Comparison of ENCODE assay signal across 1 cellular context in the genomic region with DNA sequence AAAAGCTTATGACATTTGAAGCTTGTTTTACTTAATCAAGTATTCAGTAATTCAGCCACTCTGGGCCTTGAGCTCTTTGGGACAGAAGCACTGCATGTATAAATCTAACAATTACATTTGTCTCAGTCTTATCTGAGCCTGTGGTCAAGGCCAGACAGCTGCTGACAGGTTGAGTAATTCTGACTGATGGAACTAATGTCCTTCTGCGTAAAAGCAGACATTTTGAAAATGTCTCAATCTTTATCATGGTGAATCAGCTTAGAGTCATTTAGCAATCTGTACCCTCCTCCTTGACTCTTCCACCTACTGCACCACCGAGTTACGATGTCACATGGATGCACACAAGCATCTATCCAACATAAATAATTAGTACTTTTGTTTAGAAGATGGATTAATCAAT.
TF ChIP-seq lines count a peak whose summit lies in the region.

No MANE protein-coding gene starts in this region.

TF ChIP-seq in HEK293, 187 proteins besides CTCF, POLR2A, EP300 and RAD21 (continued from another document and continues in another):
- TF ChIP-seq PATZ1 (tag by site-specific recombination; IDR thresholded peaks at IDR 0.05): peak; percentile 48; the same call in 1 of the 2 replicates
- TF ChIP-seq ZNF426 (tag by site-specific recombination; IDR thresholded peaks at IDR 0.05): no peak
- TF ChIP-seq ZSCAN23 (tag by site-specific recombination; IDR thresholded peaks at IDR 0.05): 0 out of 2 replicates have a peak, but pooled peaks have one; percentile 46
- TF ChIP-seq ZNF677 (tag by site-specific recombination; IDR thresholded peaks at IDR 0.05): no peak
- TF ChIP-seq, protein P1, sequence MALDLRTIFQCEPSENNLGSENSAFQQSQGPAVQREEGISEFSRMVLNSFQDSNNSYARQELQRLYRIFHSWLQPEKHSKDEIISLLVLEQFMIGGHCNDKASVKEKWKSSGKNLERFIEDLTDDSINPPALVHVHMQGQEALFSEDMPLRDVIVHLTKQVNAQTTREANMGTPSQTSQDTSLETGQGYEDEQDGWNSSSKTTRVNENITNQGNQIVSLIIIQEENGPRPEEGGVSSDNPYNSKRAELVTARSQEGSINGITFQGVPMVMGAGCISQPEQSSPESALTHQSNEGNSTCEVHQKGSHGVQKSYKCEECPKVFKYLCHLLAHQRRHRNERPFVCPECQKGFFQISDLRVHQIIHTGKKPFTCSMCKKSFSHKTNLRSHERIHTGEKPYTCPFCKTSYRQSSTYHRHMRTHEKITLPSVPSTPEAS (tag by site-specific recombination; IDR thresholded peaks at IDR 0.05): no peak
- TF ChIP-seq ZNF202 (tag by site-specific recombination; IDR thresholded peaks at IDR 0.05; ENCODE audit: borderline replicate concordance): no peak
- no peak for TF ChIP-seq HOXD13 (CRISPR knock-in tag; IDR thresholded peaks at IDR 0.05; ENCODE audit: borderline replicate concordance)
- TF ChIP-seq ZSCAN18 (tag by site-specific recombination; IDR thresholded peaks at IDR 0.05): 0 out of 2 replicates have a peak, but pooled peaks have one; percentile 76
- TF ChIP-seq MZF1 (tag by site-specific recombination; IDR thresholded peaks at IDR 0.05; ENCODE audit: borderline replicate concordance): no peak
- no peak for TF ChIP-seq ZNF354C (tag by site-specific recombination; IDR thresholded peaks at IDR 0.05; ENCODE audit: borderline replicate concordance, low read depth)
- no peak for TF ChIP-seq BCL11A (tag by site-specific recombination; IDR thresholded peaks at IDR 0.05; ENCODE audit: low read depth)
- no peak for TF ChIP-seq ZNF112 (tag by site-specific recombination; IDR thresholded peaks at IDR 0.05)
- TF ChIP-seq FEZF1 (tag by site-specific recombination; IDR thresholded peaks at IDR 0.05): peak; percentile 91
- TF ChIP-seq ZNF404 (tag by site-specific recombination; IDR thresholded peaks at IDR 0.05): 0 out of 2 replicates have a peak, but pooled peaks have one; percentile 18
- TF ChIP-seq ZBTB17 (tag by site-specific recombination; IDR thresholded peaks at IDR 0.05): peak; percentile 53; the same call in 1 of the 2 replicates
- no peak for TF ChIP-seq ZNF37A (tag by site-specific recombination; IDR thresholded peaks at IDR 0.05)
- 0 out of 2 replicates have a peak, but pooled peaks have one; percentile 34 for TF ChIP-seq ZBTB21 (tag by site-specific recombination; IDR thresholded peaks at IDR 0.05)
- TF ChIP-seq PRDM2 (tag by site-specific recombination; IDR thresholded peaks at IDR 0.05; ENCODE audit: borderline replicate concordance): no peak
- no peak for TF ChIP-seq ZBTB6 (tag by site-specific recombination; IDR thresholded peaks at IDR 0.05)
- no peak for TF ChIP-seq ZNF280D (tag by site-specific recombination; IDR thresholded peaks at IDR 0.05)
- no peak for TF ChIP-seq ZNF416 (tag by site-specific recombination; IDR thresholded peaks at IDR 0.05)
- peak; percentile 87 for TF ChIP-seq INSM2 (tag by site-specific recombination; IDR thresholded peaks at IDR 0.05)
- no peak for TF ChIP-seq ZFP3 (tag by site-specific recombination; IDR thresholded peaks at IDR 0.05; ENCODE audit: low read depth)
- no peak for TF ChIP-seq SALL2 (tag by site-specific recombination; IDR thresholded peaks at IDR 0.05; ENCODE audit: borderline replicate concordance)
- TF ChIP-seq ZNF169 (tag by site-specific recombination; IDR thresholded peaks at IDR 0.05): no peak
- TF ChIP-seq BCL6B (tag by site-specific recombination; IDR thresholded peaks at IDR 0.05): no peak
- TF ChIP-seq, protein P2, sequence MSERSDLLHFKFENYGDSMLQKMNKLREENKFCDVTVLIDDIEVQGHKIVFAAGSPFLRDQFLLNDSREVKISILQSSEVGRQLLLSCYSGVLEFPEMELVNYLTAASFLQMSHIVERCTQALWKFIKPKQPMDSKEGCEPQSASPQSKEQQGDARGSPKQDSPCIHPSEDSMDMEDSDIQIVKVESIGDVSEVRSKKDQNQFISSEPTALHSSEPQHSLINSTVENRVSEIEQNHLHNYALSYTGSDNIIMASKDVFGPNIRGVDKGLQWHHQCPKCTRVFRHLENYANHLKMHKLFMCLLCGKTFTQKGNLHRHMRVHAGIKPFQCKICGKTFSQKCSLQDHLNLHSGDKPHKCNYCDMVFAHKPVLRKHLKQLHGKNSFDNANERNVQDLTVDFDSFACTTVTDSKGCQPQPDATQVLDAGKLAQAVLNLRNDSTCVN (tag by site-specific recombination; optimal IDR thresholded peaks at IDR 0.05): no peak
- no peak for TF ChIP-seq ZNF548 (tag by site-specific recombination; IDR thresholded peaks at IDR 0.05)
- no peak for TF ChIP-seq ZNF423 (tag by site-specific recombination; IDR thresholded peaks at IDR 0.05)
- TF ChIP-seq OVOL3 (tag by site-specific recombination; IDR thresholded peaks at IDR 0.05): peak; percentile 67; the same call in 1 of the 2 replicates
- TF ChIP-seq KLF17 (tag by site-specific recombination; IDR thresholded peaks at IDR 0.05): no peak
- peak; percentile 77 for TF ChIP-seq SP7 (tag by site-specific recombination; IDR thresholded peaks at IDR 0.05)
- no peak for TF ChIP-seq ZNF530 (tag by site-specific recombination; IDR thresholded peaks at IDR 0.05; ENCODE audit: low read depth)
- no peak for TF ChIP-seq ZFP37 (tag by site-specific recombination; IDR thresholded peaks at IDR 0.05)
- 0 out of 2 replicates have a peak, but pooled peaks have one; percentile 38 for TF ChIP-seq ZNF2 (tag by site-specific recombination; IDR thresholded peaks at IDR 0.05)
- no peak for TF ChIP-seq ZNF792 (tag by site-specific recombination; IDR thresholded peaks at IDR 0.05)
